10 cellular contexts compared by ENCODE assay signal in the genomic region with DNA sequence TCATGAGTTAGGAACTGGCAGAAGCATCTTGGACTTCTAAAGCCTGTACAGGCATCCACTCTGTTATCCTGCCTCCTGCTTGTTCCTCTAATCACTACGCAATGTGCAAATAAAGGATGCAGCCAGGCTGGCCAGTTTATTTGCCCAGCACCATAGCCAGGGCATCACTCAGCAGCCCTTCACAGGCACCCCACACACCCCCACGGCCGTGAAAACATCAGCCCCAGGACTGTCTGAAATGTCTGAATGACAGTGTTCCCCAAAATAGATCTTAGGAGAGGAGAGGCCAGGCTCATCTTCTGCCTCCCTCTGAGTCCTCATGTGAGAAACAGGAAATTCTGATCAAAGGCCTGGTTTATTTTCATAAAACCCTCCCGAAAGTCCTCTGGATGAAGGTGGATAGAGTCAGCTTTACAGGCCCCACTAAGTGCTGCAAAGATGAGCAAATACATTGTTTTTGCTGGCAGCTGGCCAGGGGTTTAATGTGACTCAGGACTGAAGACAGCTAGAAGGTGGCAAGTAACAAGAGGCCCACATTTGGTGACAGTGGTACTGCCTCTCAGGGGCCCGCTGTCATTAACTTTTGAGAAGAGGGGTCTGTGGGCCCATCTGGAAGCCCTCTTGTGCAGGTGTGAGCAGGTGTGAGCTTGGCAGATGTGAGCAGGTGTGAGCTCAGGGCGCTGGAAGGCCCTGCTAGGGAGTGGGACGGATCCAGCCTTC. TPM values are rescaled to one million over a fixed set of nuclear protein-coding genes. Genes with fewer than 3 reads are reported as not detected.
DNase-seq lines count a peak whose midpoint lies in the region; ATAC-seq, FAIRE-seq and TF ChIP-seq lines count a peak whose summit lies in the region.
"Had no signal": no experiment of that assay in that cellular context is flagged by ENCODE, and none has a peak within 500 bp of the region (broad histone marks: within the 10 kb centered on the region; RNA-seq: fewer than 3 reads in every experiment).

No MANE protein-coding gene starts in this region.

- DNase-seq in GM12891 (ENCODE audit: insufficient read length, low spot score) = no peak
- DNase-seq in NCI-H345 (lab: John Stamatoyannopoulos, UW) = peak; percentile 32
- no peak for DNase-seq in activated T-helper 2 cell treated with anti-CD3 and anti-CD28 coated beads, Interferon-gamma antibody, Interleukin-2, Interleukin-4, amounts not matched to agents 10 μg/mL and 5 μg/mL and 100 μg/mL, durations not matched to agents 14 hours and 24 hours and 36 hours (ENCODE audit: low spot score)
- DNase-seq in stimulated activated CD4-positive, alpha-beta T cell treated with anti-CD3 and anti-CD28 coated beads, Interleukin-1b, Interleukin-23, amount 100 ng/mL, for 24 hours (ENCODE audit: low read depth in 4 of 4, low spot score in 1 of 4) = peak; percentile 15 to 66 (median 48)
- no peak for DNase-seq in epidermal melanocyte (ENCODE audit: insufficient read length, low spot score)
- no peak for DNase-seq in NCI-H446 (lab: John Stamatoyannopoulos, UW)
- DNase-seq: islet precursor cell, right lobe of liver had no signal

- H3K36me3 Mint-ChIP-seq in activated T-helper 2 cell treated with anti-CD3 and anti-CD28 coated beads, Interferon-gamma antibody, Interleukin-2, Interleukin-4, amounts not matched to agents 10 μg/mL and 5 μg/mL and 100 μg/mL, durations not matched to agents 14 hours and 24 hours and 36 hours (ENCODE audit: low read depth) = no peaks in the 10 kb centered on the region

- peaks cover 1% of the 10 kb centered on the region for H3K27me3 Mint-ChIP-seq in activated T-helper 2 cell treated with anti-CD3 and anti-CD28 coated beads, Interferon-gamma antibody, Interleukin-2, Interleukin-4, amounts not matched to agents 10 μg/mL and 5 μg/mL and 100 μg/mL, durations not matched to agents 14 hours and 24 hours and 36 hours (ENCODE audit: low read depth)

- H3K4me1 Mint-ChIP-seq in activated T-helper 2 cell treated with anti-CD3 and anti-CD28 coated beads, Interferon-gamma antibody, Interleukin-2, Interleukin-4, amounts not matched to agents 10 μg/mL and 5 μg/mL and 100 μg/mL, durations not matched to agents 14 hours and 24 hours and 36 hours (ENCODE audit: low read depth) = peaks cover 42% of the 10 kb centered on the region

- ATAC-seq in HG02588 (IDR thresholded peaks at IDR 0.05; ENCODE audit: unreplicated experiment) = no peak
- ATAC-seq: right lobe of liver had no signal

- H3K27ac Mint-ChIP-seq in activated T-helper 2 cell treated with anti-CD3 and anti-CD28 coated beads, Interferon-gamma antibody, Interleukin-2, Interleukin-4, amounts not matched to agents 10 μg/mL and 5 μg/mL and 100 μg/mL, durations not matched to agents 14 hours and 24 hours and 36 hours = peak overlapping the region; percentile 11

- peak; percentile 50 for FAIRE-seq in GM12891 (lab: Jason Lieb, UNC)

- no peaks in the 10 kb centered on the region for H3K9me3 Mint-ChIP-seq in activated T-helper 2 cell treated with anti-CD3 and anti-CD28 coated beads, Interferon-gamma antibody, Interleukin-2, Interleukin-4, amounts not matched to agents 10 μg/mL and 5 μg/mL and 100 μg/mL, durations not matched to agents 14 hours and 24 hours and 36 hours

- intact Hi-C loops in activated T-helper 2 cell treated with anti-CD3 and anti-CD28 coated beads, Interferon-gamma antibody, Interleukin-2, Interleukin-4, amounts not matched to agents 10 μg/mL and 5 μg/mL and 100 μg/mL, durations not matched to agents 14 hours and 24 hours and 36 hours (cut with micrococcal nuclease) = loop anchor here (1.0 to 2.0 kb wide), 3 partner anchors 13 to 32 kb away; no protein-coding TSS in a partner anchor

- TF ChIP-seq POLR2A in GM12891 (IDR thresholded peaks at IDR 0.05; ENCODE audit: low read depth, low read length) = no peak

- no peak overlapping the region for H3K4me3 Mint-ChIP-seq in activated T-helper 2 cell treated with anti-CD3 and anti-CD28 coated beads, Interferon-gamma antibody, Interleukin-2, Interleukin-4, amounts not matched to agents 10 μg/mL and 5 μg/mL and 100 μg/mL, durations not matched to agents 14 hours and 24 hours and 36 hours (ENCODE audit: low read depth)

TF ChIP-seq in GM12891, 5 proteins besides CTCF, POLR2A, EP300 and RAD21:
- no peak for TF ChIP-seq PAX5 (IDR thresholded peaks at IDR 0.05; ENCODE audit: insufficient read depth, low read length, severe bottlenecking)
- TF ChIP-seq SPI1 (IDR thresholded peaks at IDR 0.05; ENCODE audit: low read depth, low read length) = no peak
- no peak for TF ChIP-seq TAF1 (IDR thresholded peaks at IDR 0.05; ENCODE audit: low read depth, low read length)
- TF ChIP-seq POU2F2 (IDR thresholded peaks at IDR 0.05; ENCODE audit: low read depth, low read length) = no peak
- TF ChIP-seq POLR2AphosphoS5 (IDR thresholded peaks at IDR 0.05; ENCODE audit: low read depth, low read length) = no peak

RNA-seq across cellular contexts. Expression of gene GRHL3, which starts 32.9 kb away (rescaled TPM):
- polyA plus RNA-seq in GM12891 (2012; ENCODE audit: low read depth, missing spikeins) = 1.1 TPM
- total RNA-seq in activated T-helper 2 cell treated with anti-CD3 and anti-CD28 coated beads, Interferon-gamma antibody, Interleukin-2, Interleukin-4, amounts not matched to agents 10 μg/mL and 5 μg/mL and 100 μg/mL, durations not matched to agents 14 hours and 24 hours and 36 hours = not detected in 2 replicates
- total RNA-seq: dermis microvascular lymphatic vessel endothelial cell had no signal

Comparison
In these comparisons a context has a peak if more than half of its experiments do, and no peak if none do; other contexts are left out.
1. DNase-seq: peak in NCI-H345 (single experiment) and stimulated activated CD4-positive, alpha-beta T cell treated with anti-CD3 and anti-CD28 coated beads, Interleukin-1b, Interleukin-23, amount 100 ng/mL, for 24 hours (4 of 4); none in GM12891 (single experiment), activated T-helper 2 cell treated with anti-CD3 and anti-CD28 coated beads, Interferon-gamma antibody, Interleukin-2, Interleukin-4, amounts not matched to agents 10 μg/mL and 5 μg/mL and 100 μg/mL, durations not matched to agents 14 hours and 24 hours and 36 hours (single experiment), epidermal melanocyte (single experiment) and NCI-H446 (0 of 2).